1 cellular context compared by ENCODE assay signal in genomic region chr3:194434503-194434902, GRCh38.
A peak's percentile ranks its signal among the peaks of the same experiment; 100 is the strongest.
TF ChIP-seq lines count a peak whose summit lies in the region.

No MANE protein-coding gene starts in this region.

TF ChIP-seq in WTC11, 78 proteins besides CTCF, POLR2A, EP300 and RAD21:
- TF ChIP-seq ARID4B (CRISPR knock-in tag; IDR thresholded peaks at IDR 0.05; ENCODE audit: borderline replicate concordance) (no peak), ZNF121 (CRISPR knock-in tag; IDR thresholded peaks at IDR 0.05) (peak; percentile 55; the same call in 1 of the 2 replicates)
